ENCODE assay signal across 9 cellular contexts in genomic region chr2:45439788-45440773, GRCh38.
A peak's percentile ranks its signal among the peaks of the same experiment; 100 is the strongest.
DNase-seq lines count a peak whose midpoint lies in the region; ATAC-seq and TF ChIP-seq lines count a peak whose summit lies in the region.
"Had no signal": no experiment of that assay in that cellular context is flagged by ENCODE, and none has a peak within 500 bp of the region (broad histone marks: within the 10 kb centered on the region; RNA-seq: fewer than 3 reads in every experiment).

No MANE protein-coding gene starts in this region.

- H3K9me3 ChIP-seq in IMR-90 (ENCODE audit: control insufficient read depth, insufficient read depth, low read length), result no peaks in the 10 kb centered on the region

- peaks cover 10% of the 10 kb centered on the region for H3K9me3 Mint-ChIP-seq in stimulated activated memory B cell treated with anti-CD40 and anti-IgM and Interleukin-4, amounts not matched to agents 10 μg/mL and 1 μg/mL and 100 μg/mL, for 72 hours

- no peak overlapping the region for H3K4me3 ChIP-seq in GM12865 (ENCODE audit: low read depth, low read length)
- no peak overlapping the region for H3K4me3 ChIP-seq in IMR-90 (ENCODE audit: insufficient read depth, low read depth, low read length)
- no peak overlapping the region for H3K4me3 ChIP-seq in fibroblast of the aortic adventitia (ENCODE audit: low read depth, low read length)

- peaks cover 43% of the 10 kb centered on the region for H3K36me3 Mint-ChIP-seq in stimulated activated memory B cell treated with anti-CD40 and anti-IgM and Interleukin-4, amounts not matched to agents 10 μg/mL and 1 μg/mL and 100 μg/mL, for 72 hours

- H2BK20ac ChIP-seq in IMR-90 (ENCODE audit: low read depth, low read length), result no peak overlapping the region

- H2BK120ac ChIP-seq in IMR-90 (ENCODE audit: low read depth, low read length), result no peak overlapping the region

- peaks cover 2% of the 10 kb centered on the region; the same call in 1 of the 2 replicates for H3K4me1 ChIP-seq in IMR-90 (ENCODE audit: control insufficient read depth, insufficient read depth, low read length)

- H2AK5ac ChIP-seq in IMR-90 (ENCODE audit: low read depth, low read length), result no peak overlapping the region

- WGBS in IMR-90 (ENCODE audit: extremely low coverage in 2 of 2, insufficient read length in 1 of 2), 2 experiments, result 100% methylated on average over 1 of the region's 6 CpGs; no CpG with 5 or more reads in 1 of the 2 experiments

- peak; percentile 42 for TF ChIP-seq RAD21 in IMR-90 (IDR thresholded peaks at IDR 0.05; ENCODE audit: low read length)

- H3K27ac ChIP-seq in IMR-90 (ENCODE audit: insufficient read depth, low read length), result no peak overlapping the region

- H4K91ac ChIP-seq in IMR-90 (ENCODE audit: insufficient read depth, low read depth, low read length), result no peak overlapping the region

- DNase-seq in GM12865 (ENCODE audit: low read depth), result peak; percentile 27
- peak; percentile 45 for DNase-seq in IMR-90
- peak; percentile 30 for DNase-seq in fibroblast of the aortic adventitia (ENCODE audit: low read depth)
- no peak for DNase-seq in central memory CD4-positive, alpha-beta T cell
- DNase-seq in activated CD4-positive, alpha-beta T cell treated with anti-CD3 and anti-CD28 coated beads for 48 hours, result no peak
- no peak for DNase-seq in germinal center (ENCODE audit: low spot score)
- DNase-seq: nucleus accumbens had no signal

- H3K27me3 ChIP-seq in IMR-90 (ENCODE audit: control insufficient read depth, insufficient read depth, low read length), result no peaks in the 10 kb centered on the region

- no peaks in the 10 kb centered on the region for H3K36me3 ChIP-seq in IMR-90 (ENCODE audit: control insufficient read depth, insufficient read depth, low read length)

- H2AK9ac ChIP-seq in IMR-90 (replicated peaks; ENCODE audit: low read depth, low read length, poor library complexity), result no peak overlapping the region

- no TSS peak for BruUV-seq in IMR-90 (replicated peaks; lab: Mats Ljungman, UMichigan)

- no peak overlapping the region for H2BK5ac ChIP-seq in IMR-90 (ENCODE audit: low read depth, low read length, poor library complexity, severe bottlenecking)

- ATAC-seq in GM21576 (IDR thresholded peaks at IDR 0.05; ENCODE audit: unreplicated experiment), result peak; percentile 70
- peak; percentile 35 for ATAC-seq in IMR-90 (ENCODE audit: low read depth)
- no peak for ATAC-seq in stimulated activated memory B cell treated with anti-CD40 and anti-IgM and Interleukin-4, amounts not matched to agents 10 μg/mL and 1 μg/mL and 100 μg/mL, for 72 hours

- no peak overlapping the region for H3K9ac ChIP-seq in IMR-90 (ENCODE audit: low read depth, low read length)

- H2AFZ ChIP-seq in IMR-90 (replicated peaks; ENCODE audit: low read length, poor library complexity), result no peak overlapping the region

- H3K4me1 Mint-ChIP-seq in stimulated activated memory B cell treated with anti-CD40 and anti-IgM and Interleukin-4, amounts not matched to agents 10 μg/mL and 1 μg/mL and 100 μg/mL, for 72 hours, result peaks cover 9% of the 10 kb centered on the region

- H3K9me1 ChIP-seq in IMR-90 (ENCODE audit: insufficient read depth, low read length), result no peaks in the 10 kb centered on the region

- TF ChIP-seq CTCF in GM12865 (IDR thresholded peaks at IDR 0.05; ENCODE audit: insufficient read depth, low read depth, low read length, missing control alignments) (no peak), IMR-90 (conservative IDR thresholded peaks at IDR 0.05; ENCODE audit: low read depth, low read length) (peak; percentile 26; the same call in 1 of the 2 replicates), fibroblast of the aortic adventitia (IDR thresholded peaks at IDR 0.05; ENCODE audit: insufficient read depth, low read length) (no peak)

- H3K4me3 Mint-ChIP-seq in stimulated activated memory B cell treated with anti-CD40 and anti-IgM and Interleukin-4, amounts not matched to agents 10 μg/mL and 1 μg/mL and 100 μg/mL, for 72 hours, result no peak overlapping the region

- no peak overlapping the region for H3K4ac ChIP-seq in IMR-90 (ENCODE audit: low read depth, low read length)

- H3K56ac ChIP-seq in IMR-90 (ENCODE audit: extremely low read depth, insufficient read depth, low read length), result no peak overlapping the region

- H3K79me1 ChIP-seq in IMR-90 (ENCODE audit: low read depth in 1 of 2, low read length in 2 of 2), result no peaks in the 10 kb centered on the region

- H3K14ac ChIP-seq in IMR-90 (replicated peaks; ENCODE audit: low read depth, low read length), result no peak overlapping the region

- intact Hi-C loops in IMR-90 (cut with micrococcal nuclease), result no loop called here

- no peak for TF ChIP-seq POLR2A in IMR-90 (IDR thresholded peaks at IDR 0.05; ENCODE audit: low read depth, low read length)

- in situ Hi-C loops in IMR-90 (cut with MboI; ENCODE audit: low sequenced_read_pairs), result no loop called here

- no peaks in the 10 kb centered on the region for H3K27me3 Mint-ChIP-seq in stimulated activated memory B cell treated with anti-CD40 and anti-IgM and Interleukin-4, amounts not matched to agents 10 μg/mL and 1 μg/mL and 100 μg/mL, for 72 hours

- no peak overlapping the region for H2BK15ac ChIP-seq in IMR-90 (ENCODE audit: low read depth, low read length)

- CTCF ChIA-PET in IMR-90 (lab: Yijun Ruan, JAX), result interaction anchor here (0.8 to 0.9 kb wide), 2 partner anchors 12 to 15 kb away, joined by 3 read pairs; no protein-coding TSS in a partner anchor

- no peak overlapping the region; the same call in 1 of the 2 replicates for H4K5ac ChIP-seq in IMR-90 (ENCODE audit: low read depth, low read length)

- dilution Hi-C loops in IMR-90 (cut with HindIII; ENCODE audit: low sequenced_read_pairs, unreplicated experiment), result no loop called here

- H3K4me2 ChIP-seq in IMR-90 (ENCODE audit: low read depth, low read length), result peak overlapping the region; percentile 19; the same call in 1 of the 2 replicates

- H4K8ac ChIP-seq in IMR-90 (ENCODE audit: low read depth in 2 of 2, low read length in 2 of 2), result no peak overlapping the region

- H4K20me1 ChIP-seq in IMR-90 (ENCODE audit: insufficient read depth, low read length), result no peaks in the 10 kb centered on the region

- no peak overlapping the region for H3K23ac ChIP-seq in IMR-90 (ENCODE audit: low read depth, low read length)

- no peak overlapping the region; the same call in 1 of the 2 replicates for H3K18ac ChIP-seq in IMR-90 (ENCODE audit: low read depth, low read length)

- H3K27ac Mint-ChIP-seq in stimulated activated memory B cell treated with anti-CD40 and anti-IgM and Interleukin-4, amounts not matched to agents 10 μg/mL and 1 μg/mL and 100 μg/mL, for 72 hours, result no peak overlapping the region

- POLR2A ChIA-PET in IMR-90 (lab: Charles Lee; ENCODE audit: unreplicated experiment), result no interaction called here

TF ChIP-seq in IMR-90, 13 proteins besides CTCF, POLR2A, EP300 and RAD21:
- TF ChIP-seq FOS (IDR thresholded peaks at IDR 0.05; ENCODE audit: low read depth, low read length) (no peak), SMC3 (IDR thresholded peaks at IDR 0.05; ENCODE audit: low read depth, low read length) (peak; percentile 17; the same call in 1 of the 2 replicates), NFE2L2 (IDR thresholded peaks at IDR 0.05; ENCODE audit: low read depth, low read length) (no peak)

Comparison
In these comparisons a context has a peak if more than half of its experiments do, and no peak if none do; other contexts are left out.
1. DNase-seq: peak in GM12865 (single experiment), IMR-90 (single experiment) and fibroblast of the aortic adventitia (single experiment); none in central memory CD4-positive, alpha-beta T cell (single experiment), activated CD4-positive, alpha-beta T cell treated with anti-CD3 and anti-CD28 coated beads for 48 hours (single experiment) and germinal center (single experiment).